2 cellular contexts compared by ENCODE assay signal in the genomic region with DNA sequence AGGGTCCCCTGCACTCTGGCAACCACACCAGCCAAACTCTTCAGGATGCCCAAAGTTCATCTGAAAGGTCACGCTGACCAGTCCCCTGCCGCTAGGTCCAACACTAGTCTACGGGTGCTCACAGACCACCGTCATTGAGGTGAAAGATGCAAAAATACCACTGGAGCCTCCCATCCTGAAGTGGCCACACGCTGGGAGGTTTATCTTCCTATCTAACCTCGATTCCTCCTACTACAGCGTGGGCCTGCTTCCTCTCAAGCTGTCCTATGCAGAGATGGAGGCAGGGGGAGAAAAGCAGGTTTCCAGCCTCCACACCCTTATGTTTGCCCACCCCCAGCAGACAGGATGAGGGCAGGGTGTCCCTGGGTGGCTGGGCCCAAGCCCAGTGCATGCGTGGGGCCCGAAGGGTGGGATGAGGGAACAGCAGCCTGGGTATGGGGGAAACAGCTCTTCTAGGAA.
TF ChIP-seq lines count a peak whose summit lies in the region.

No MANE protein-coding gene starts in this region.

TF ChIP-seq in HEK293, 187 proteins besides CTCF, POLR2A, EP300 and RAD21 (continued from another document):
- peak; percentile 13; the same call in 1 of the 2 replicates for TF ChIP-seq ZNF394 (tag by site-specific recombination; IDR thresholded peaks at IDR 0.05; ENCODE audit: borderline replicate concordance)
- no peak for TF ChIP-seq ZBTB44 (tag by site-specific recombination; IDR thresholded peaks at IDR 0.05)
- TF ChIP-seq HOXA7 (CRISPR knock-in tag; IDR thresholded peaks at IDR 0.05; ENCODE audit: borderline replicate concordance): no peak
- no peak for TF ChIP-seq ZNF561 (tag by site-specific recombination; IDR thresholded peaks at IDR 0.05; ENCODE audit: borderline replicate concordance)
- 0 out of 2 replicates have a peak, but pooled peaks have one; percentile 8 for TF ChIP-seq ZIC2 (tag by site-specific recombination; IDR thresholded peaks at IDR 0.05)
- peak; percentile 94 for TF ChIP-seq EGR2 (tag by site-specific recombination; IDR thresholded peaks at IDR 0.05; ENCODE audit: low read depth)
- no peak for TF ChIP-seq ZNF202 (tag by site-specific recombination; IDR thresholded peaks at IDR 0.05; ENCODE audit: borderline replicate concordance)
- TF ChIP-seq, protein P1, sequence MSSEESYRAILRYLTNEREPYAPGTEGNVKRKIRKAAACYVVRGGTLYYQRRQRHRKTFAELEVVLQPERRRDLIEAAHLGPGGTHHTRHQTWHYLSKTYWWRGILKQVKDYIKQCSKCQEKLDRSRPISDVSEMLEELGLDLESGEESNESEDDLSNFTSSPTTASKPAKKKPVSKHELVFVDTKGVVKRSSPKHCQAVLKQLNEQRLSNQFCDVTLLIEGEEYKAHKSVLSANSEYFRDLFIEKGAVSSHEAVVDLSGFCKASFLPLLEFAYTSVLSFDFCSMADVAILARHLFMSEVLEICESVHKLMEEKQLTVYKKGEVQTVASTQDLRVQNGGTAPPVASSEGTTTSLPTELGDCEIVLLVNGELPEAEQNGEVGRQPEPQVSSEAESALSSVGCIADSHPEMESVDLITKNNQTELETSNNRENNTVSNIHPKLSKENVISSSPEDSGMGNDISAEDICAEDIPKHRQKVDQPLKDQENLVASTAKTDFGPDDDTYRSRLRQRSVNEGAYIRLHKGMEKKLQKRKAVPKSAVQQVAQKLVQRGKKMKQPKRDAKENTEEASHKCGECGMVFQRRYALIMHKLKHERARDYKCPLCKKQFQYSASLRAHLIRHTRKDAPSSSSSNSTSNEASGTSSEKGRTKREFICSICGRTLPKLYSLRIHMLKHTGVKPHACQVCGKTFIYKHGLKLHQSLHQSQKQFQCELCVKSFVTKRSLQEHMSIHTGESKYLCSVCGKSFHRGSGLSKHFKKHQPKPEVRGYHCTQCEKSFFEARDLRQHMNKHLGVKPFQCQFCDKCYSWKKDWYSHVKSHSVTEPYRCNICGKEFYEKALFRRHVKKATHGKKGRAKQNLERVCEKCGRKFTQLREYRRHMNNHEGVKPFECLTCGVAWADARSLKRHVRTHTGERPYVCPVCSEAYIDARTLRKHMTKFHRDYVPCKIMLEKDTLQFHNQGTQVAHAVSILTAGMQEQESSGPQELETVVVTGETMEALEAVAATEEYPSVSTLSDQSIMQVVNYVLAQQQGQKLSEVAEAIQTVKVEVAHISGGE (tag by site-specific recombination; conservative IDR thresholded peaks at IDR 0.05; ENCODE audit: low read depth): no peak
- TF ChIP-seq, protein P2, sequence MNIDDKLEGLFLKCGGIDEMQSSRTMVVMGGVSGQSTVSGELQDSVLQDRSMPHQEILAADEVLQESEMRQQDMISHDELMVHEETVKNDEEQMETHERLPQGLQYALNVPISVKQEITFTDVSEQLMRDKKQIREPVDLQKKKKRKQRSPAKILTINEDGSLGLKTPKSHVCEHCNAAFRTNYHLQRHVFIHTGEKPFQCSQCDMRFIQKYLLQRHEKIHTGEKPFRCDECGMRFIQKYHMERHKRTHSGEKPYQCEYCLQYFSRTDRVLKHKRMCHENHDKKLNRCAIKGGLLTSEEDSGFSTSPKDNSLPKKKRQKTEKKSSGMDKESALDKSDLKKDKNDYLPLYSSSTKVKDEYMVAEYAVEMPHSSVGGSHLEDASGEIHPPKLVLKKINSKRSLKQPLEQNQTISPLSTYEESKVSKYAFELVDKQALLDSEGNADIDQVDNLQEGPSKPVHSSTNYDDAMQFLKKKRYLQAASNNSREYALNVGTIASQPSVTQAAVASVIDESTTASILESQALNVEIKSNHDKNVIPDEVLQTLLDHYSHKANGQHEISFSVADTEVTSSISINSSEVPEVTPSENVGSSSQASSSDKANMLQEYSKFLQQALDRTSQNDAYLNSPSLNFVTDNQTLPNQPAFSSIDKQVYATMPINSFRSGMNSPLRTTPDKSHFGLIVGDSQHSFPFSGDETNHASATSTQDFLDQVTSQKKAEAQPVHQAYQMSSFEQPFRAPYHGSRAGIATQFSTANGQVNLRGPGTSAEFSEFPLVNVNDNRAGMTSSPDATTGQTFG (tag by site-specific recombination; IDR thresholded peaks at IDR 0.05; ENCODE audit: borderline replicate concordance): no peak
- TF ChIP-seq GLIS2 (tag by site-specific recombination; IDR thresholded peaks at IDR 0.05): peak; percentile 57; the same call in 1 of the 2 replicates

TF ChIP-seq in WTC11, 78 proteins besides CTCF, POLR2A, EP300 and RAD21:
- TF ChIP-seq, protein P3, sequence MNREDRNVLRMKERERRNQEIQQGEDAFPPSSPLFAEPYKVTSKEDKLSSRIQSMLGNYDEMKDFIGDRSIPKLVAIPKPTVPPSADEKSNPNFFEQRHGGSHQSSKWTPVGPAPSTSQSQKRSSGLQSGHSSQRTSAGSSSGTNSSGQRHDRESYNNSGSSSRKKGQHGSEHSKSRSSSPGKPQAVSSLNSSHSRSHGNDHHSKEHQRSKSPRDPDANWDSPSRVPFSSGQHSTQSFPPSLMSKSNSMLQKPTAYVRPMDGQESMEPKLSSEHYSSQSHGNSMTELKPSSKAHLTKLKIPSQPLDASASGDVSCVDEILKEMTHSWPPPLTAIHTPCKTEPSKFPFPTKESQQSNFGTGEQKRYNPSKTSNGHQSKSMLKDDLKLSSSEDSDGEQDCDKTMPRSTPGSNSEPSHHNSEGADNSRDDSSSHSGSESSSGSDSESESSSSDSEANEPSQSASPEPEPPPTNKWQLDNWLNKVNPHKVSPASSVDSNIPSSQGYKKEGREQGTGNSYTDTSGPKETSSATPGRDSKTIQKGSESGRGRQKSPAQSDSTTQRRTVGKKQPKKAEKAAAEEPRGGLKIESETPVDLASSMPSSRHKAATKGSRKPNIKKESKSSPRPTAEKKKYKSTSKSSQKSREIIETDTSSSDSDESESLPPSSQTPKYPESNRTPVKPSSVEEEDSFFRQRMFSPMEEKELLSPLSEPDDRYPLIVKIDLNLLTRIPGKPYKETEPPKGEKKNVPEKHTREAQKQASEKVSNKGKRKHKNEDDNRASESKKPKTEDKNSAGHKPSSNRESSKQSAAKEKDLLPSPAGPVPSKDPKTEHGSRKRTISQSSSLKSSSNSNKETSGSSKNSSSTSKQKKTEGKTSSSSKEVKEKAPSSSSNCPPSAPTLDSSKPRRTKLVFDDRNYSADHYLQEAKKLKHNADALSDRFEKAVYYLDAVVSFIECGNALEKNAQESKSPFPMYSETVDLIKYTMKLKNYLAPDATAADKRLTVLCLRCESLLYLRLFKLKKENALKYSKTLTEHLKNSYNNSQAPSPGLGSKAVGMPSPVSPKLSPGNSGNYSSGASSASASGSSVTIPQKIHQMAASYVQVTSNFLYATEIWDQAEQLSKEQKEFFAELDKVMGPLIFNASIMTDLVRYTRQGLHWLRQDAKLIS (CRISPR knock-in tag; IDR thresholded peaks at IDR 0.05; ENCODE audit: borderline replicate concordance): no peak
- TF ChIP-seq SMAD3 (CRISPR knock-in tag; IDR thresholded peaks at IDR 0.05; ENCODE audit: borderline replicate concordance) (no peak), FOXP4 (CRISPR knock-in tag; IDR thresholded peaks at IDR 0.05) (no peak), TEAD1 (CRISPR knock-in tag; IDR thresholded peaks at IDR 0.05) (no peak), ZNF532 (CRISPR knock-in tag; IDR thresholded peaks at IDR 0.05; ENCODE audit: borderline replicate concordance) (no peak)
